In genomic region chr2:170073288-170073687, GRCh38 we compare ENCODE assay signal across 11 cellular contexts.
DNase-seq lines count a peak whose midpoint lies in the region; ATAC-seq and TF ChIP-seq lines count a peak whose summit lies in the region.
"Had no signal": no experiment of that assay in that cellular context is flagged by ENCODE, and none has a peak within 500 bp of the region (broad histone marks: within the 10 kb centered on the region; RNA-seq: fewer than 3 reads in every experiment).

No MANE protein-coding gene starts in this region.

- peak; percentile 40 for ATAC-seq in mucosa of descending colon
- ATAC-seq: psoas muscle had no signal

- H3K9me3 ChIP-seq in mucosa of descending colon, result peaks cover 9% of the 10 kb centered on the region
- H3K9me3 ChIP-seq: psoas muscle had no signal

- H3K36me3 ChIP-seq in mucosa of descending colon (ENCODE audit: low read depth), result no peaks in the 10 kb centered on the region

- no peak for TF ChIP-seq CTCF in AG09319 (IDR thresholded peaks at IDR 0.05; ENCODE audit: low read depth, low read length)
- TF ChIP-seq CTCF in mucosa of descending colon (IDR thresholded peaks at IDR 0.05), result no peak

- H3K4me3 Mint-ChIP-seq in activated CD4-positive, alpha-beta T cell treated with anti-CD3 and anti-CD28 coated beads, Interleukin-2, amount 10 ng/mL, durations not matched to agents 24 days and 14 days, result no peak overlapping the region

- no peaks in the 10 kb centered on the region for H3K4me1 ChIP-seq in mucosa of descending colon (ENCODE audit: low read depth)
- H3K4me1 ChIP-seq: psoas muscle had no signal

- no peak overlapping the region for H3K27ac Mint-ChIP-seq in activated CD4-positive, alpha-beta T cell treated with anti-CD3 and anti-CD28 coated beads, Interleukin-2, amount 10 ng/mL, durations not matched to agents 24 days and 14 days

- H3K27me3 Mint-ChIP-seq in activated CD4-positive, alpha-beta T cell treated with anti-CD3 and anti-CD28 coated beads, Interleukin-2, amount 10 ng/mL, durations not matched to agents 24 days and 14 days, result no peaks in the 10 kb centered on the region

- no peaks in the 10 kb centered on the region for H3K4me1 Mint-ChIP-seq in activated CD4-positive, alpha-beta T cell treated with anti-CD3 and anti-CD28 coated beads, Interleukin-2, amount 10 ng/mL, durations not matched to agents 24 days and 14 days

- no peaks in the 10 kb centered on the region for H3K9me3 Mint-ChIP-seq in activated CD4-positive, alpha-beta T cell treated with anti-CD3 and anti-CD28 coated beads, Interleukin-2, amount 10 ng/mL, durations not matched to agents 24 days and 14 days

- H3K4me3 ChIP-seq in mucosa of descending colon, result no peak overlapping the region
- H3K4me3 ChIP-seq: PC-9, psoas muscle had no signal

- H3K36me3 Mint-ChIP-seq in activated CD4-positive, alpha-beta T cell treated with anti-CD3 and anti-CD28 coated beads, Interleukin-2, amount 10 ng/mL, durations not matched to agents 24 days and 14 days (ENCODE audit: low read depth), result peaks cover 28% of the 10 kb centered on the region

- DNase-seq in AG09319 (ENCODE audit: extremely low read depth, low read depth) (peak; percentile 61), Kasumi-1 (lab: John Stamatoyannopoulos, UW) (peak; percentile 28 to 33), dedifferentiated amniotic fluid mesenchymal stem cell (ENCODE audit: extremely low spot score) (peak; percentile 55), mucosa of descending colon (peak in 1 of 3 donors; percentile 19), H4 (ENCODE audit: low spot score) (no peak), DMS53 treated with DMSO at 0.1 percent for 48 hours (lab: John Stamatoyannopoulos, UW; ENCODE audit: unreplicated experiment) (no peak), OCI-M2 (lab: John Stamatoyannopoulos, UW; ENCODE audit: unreplicated experiment) (no peak)
- no peak for DNase-seq in activated CD4-positive, alpha-beta T cell treated with anti-CD3 and anti-CD28 coated beads, Interleukin-2, amount 10 ng/mL, durations not matched to agents 24 days and 14 days
- DNase-seq: activated CD8-positive, alpha-beta memory T cell treated with anti-CD3 and anti-CD28 coated beads, Interleukin-2, amount 50 U/mL, for 4 hours had no signal

- intact Hi-C loops in mucosa of descending colon (cut with DNase I, micrococcal nuclease), result no loop called here
- intact Hi-C loops in activated CD4-positive, alpha-beta T cell treated with anti-CD3 and anti-CD28 coated beads, Interleukin-2, amount 10 ng/mL, durations not matched to agents 24 days and 14 days (cut with micrococcal nuclease), result no loop called here

Comparison
In these comparisons a context has a peak if more than half of its experiments do, and no peak if none do; other contexts are left out.
1. DNase-seq: peak in AG09319 (single experiment), Kasumi-1 (2 of 2) and dedifferentiated amniotic fluid mesenchymal stem cell (single experiment); none in H4 (single experiment), activated CD4-positive, alpha-beta T cell treated with anti-CD3 and anti-CD28 coated beads, Interleukin-2, amount 10 ng/mL, durations not matched to agents 24 days and 14 days (single experiment), DMS53 treated with DMSO at 0.1 percent for 48 hours (single experiment) and OCI-M2 (single experiment).